Comparison of ENCODE assay signal across 8 cellular contexts in the genomic region with DNA sequence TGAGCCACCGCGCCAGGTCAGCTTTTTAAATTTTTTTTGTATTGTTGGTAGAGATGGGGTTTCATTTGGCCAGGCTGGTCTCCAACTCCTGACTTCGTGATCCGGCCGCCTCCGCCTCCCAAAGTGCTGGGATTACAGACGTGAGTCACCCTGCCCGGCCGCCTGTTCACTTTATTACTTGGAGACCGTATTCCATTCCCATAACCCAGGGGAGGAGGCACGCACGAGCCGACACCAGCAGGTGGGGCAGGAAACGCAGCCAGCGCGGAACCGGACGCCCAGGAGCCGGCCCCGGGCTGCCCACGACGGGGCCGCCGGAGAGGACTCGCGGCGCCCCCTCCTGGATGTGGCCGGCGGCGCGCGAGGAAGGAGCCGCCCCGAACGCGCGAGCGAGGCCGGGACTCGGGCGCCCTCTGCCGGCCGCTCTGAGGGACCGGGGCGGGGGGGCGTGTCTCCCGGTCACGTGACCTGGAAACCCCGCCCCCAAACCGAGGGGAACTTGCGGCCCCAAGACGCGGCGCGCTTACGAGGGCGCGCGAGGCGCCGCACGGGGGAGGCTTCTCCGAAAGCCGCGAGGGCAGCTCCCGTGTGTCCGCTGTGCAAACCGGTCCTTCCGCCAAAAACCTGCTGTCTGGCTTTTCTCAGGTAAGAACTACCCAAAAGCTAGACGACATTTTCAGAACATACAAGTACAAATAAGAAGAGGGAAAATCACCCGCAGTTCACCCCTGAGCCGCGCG. TPM values are rescaled to one million over a fixed set of nuclear protein-coding genes. Genes with fewer than 3 reads are reported as not detected.
DNase-seq lines count a peak whose midpoint lies in the region; TF ChIP-seq lines count a peak whose summit lies in the region.

No MANE protein-coding gene starts in this region.

- no peak overlapping the region for H2BK120ac ChIP-seq in trophoblast cell (ENCODE audit: insufficient read depth, low read length, poor library complexity)

- H4K91ac ChIP-seq in trophoblast cell (ENCODE audit: low read depth, low read length): no peak overlapping the region

- DNase-seq in GM03348 (ENCODE audit: low spot score): peak; percentile 96
- peak; percentile 97 for DNase-seq in HCEC 1CT
- peak; percentile 84 for DNase-seq in NCI-H748 (lab: John Stamatoyannopoulos, UW; ENCODE audit: unreplicated experiment)
- peak; percentile 80 for DNase-seq in activated T-helper 2 cell treated with anti-CD3 and anti-CD28 coated beads, Interferon-gamma antibody, Interleukin-2, Interleukin-4, amounts not matched to agents 10 μg/mL and 5 μg/mL and 100 μg/mL, durations not matched to agents 14 hours and 24 hours and 36 hours (ENCODE audit: low spot score)
- peak; percentile 79 for DNase-seq in globus pallidus (ENCODE audit: low spot score)
- DNase-seq in trophoblast cell: peak; percentile 97 to 98
- DNase-seq in transverse colon: peak; percentile 95
- no peak for DNase-seq in NOMO-1 (lab: John Stamatoyannopoulos, UW; ENCODE audit: unreplicated experiment in 2 of 2)

- no peak overlapping the region for H3K14ac ChIP-seq in trophoblast cell (ENCODE audit: low read length)

- H2BK5ac ChIP-seq in trophoblast cell (ENCODE audit: low read depth, low read length, poor library complexity): no peak overlapping the region

- no peaks in the 10 kb centered on the region for H3K79me2 ChIP-seq in trophoblast cell (ENCODE audit: control insufficient read depth, insufficient read depth, low read length, poor library complexity)

- H3K18ac ChIP-seq in trophoblast cell (ENCODE audit: low read length): no peak overlapping the region

- H3K9me3 ChIP-seq in trophoblast cell (ENCODE audit: insufficient read depth, low read depth, low read length) (peaks cover 26% of the 10 kb centered on the region), transverse colon (peaks cover 0 to 7% of the 10 kb centered on the region in 2 donors)

- TF ChIP-seq CTCF in transverse colon (IDR thresholded peaks at IDR 0.05): peak; percentile 64 to 100 (median 97)

- H2BK12ac ChIP-seq in trophoblast cell (ENCODE audit: low read length): no peak overlapping the region

- no peak overlapping the region for H4K8ac ChIP-seq in trophoblast cell (ENCODE audit: low read depth, low read length)

- no peak overlapping the region for H3K9ac ChIP-seq in trophoblast cell (ENCODE audit: low read length)

- intact Hi-C loops in activated T-helper 2 cell treated with anti-CD3 and anti-CD28 coated beads, Interferon-gamma antibody, Interleukin-2, Interleukin-4, amounts not matched to agents 10 μg/mL and 5 μg/mL and 100 μg/mL, durations not matched to agents 14 hours and 24 hours and 36 hours (cut with micrococcal nuclease): loop anchor here (1.0 to 2.0 kb wide), 3 partner anchors 11 to 68 kb away; a partner anchor contains a TSS
- intact Hi-C loops in transverse colon (cut with DNase I; ENCODE audit: low total_unique reads): no loop called here

- no peak overlapping the region for H3K23ac ChIP-seq in trophoblast cell (ENCODE audit: low read length)

- peaks cover 3% of the 10 kb centered on the region for H3K4me1 Mint-ChIP-seq in activated T-helper 2 cell treated with anti-CD3 and anti-CD28 coated beads, Interferon-gamma antibody, Interleukin-2, Interleukin-4, amounts not matched to agents 10 μg/mL and 5 μg/mL and 100 μg/mL, durations not matched to agents 14 hours and 24 hours and 36 hours (ENCODE audit: low read depth)

- peak overlapping the region; percentile 60 for H3K27ac Mint-ChIP-seq in activated T-helper 2 cell treated with anti-CD3 and anti-CD28 coated beads, Interferon-gamma antibody, Interleukin-2, Interleukin-4, amounts not matched to agents 10 μg/mL and 5 μg/mL and 100 μg/mL, durations not matched to agents 14 hours and 24 hours and 36 hours

- peaks cover 25% of the 10 kb centered on the region for H3K36me3 Mint-ChIP-seq in activated T-helper 2 cell treated with anti-CD3 and anti-CD28 coated beads, Interferon-gamma antibody, Interleukin-2, Interleukin-4, amounts not matched to agents 10 μg/mL and 5 μg/mL and 100 μg/mL, durations not matched to agents 14 hours and 24 hours and 36 hours (ENCODE audit: low read depth)

- H3K27me3 ChIP-seq in trophoblast cell (ENCODE audit: insufficient read depth, low read length): no peaks in the 10 kb centered on the region
- no peaks in the 10 kb centered on the region for H3K27me3 ChIP-seq in transverse colon

- H3K79me1 ChIP-seq in trophoblast cell (ENCODE audit: low read length): no peaks in the 10 kb centered on the region

- no peak overlapping the region for H2AK5ac ChIP-seq in trophoblast cell (ENCODE audit: low read length)

- in situ Hi-C loops in transverse colon (cut with MboI; ENCODE audit: low pct_ligation_motif_present in 1 of 4, low pct_unique_long_range_greater_than_20kb in 1 of 4, low sequenced_read_pairs in 3 of 4): no loop called here

- WGBS in trophoblast cell (ENCODE audit: extremely low coverage, insufficient coverage, insufficient read length): no CpG with 5 or more reads among the region's 74 CpGs
- 9 to 57% methylated on average over 2 to 71 of the region's 74 CpGs for WGBS in transverse colon (ENCODE audit: low coverage in 1 of 2), 2 donors

- TF ChIP-seq POLR2A in transverse colon (IDR thresholded peaks at IDR 0.05): peak; percentile 15

- H3K36me3 ChIP-seq in trophoblast cell (ENCODE audit: control insufficient read depth in 1 of 2, insufficient read depth in 2 of 2, low read length in 2 of 2): peaks cover 7 to 13% of the 10 kb centered on the region in 2 experiments
- no peaks in the 10 kb centered on the region for H3K36me3 ChIP-seq in transverse colon

- no peak overlapping the region for H3K4ac ChIP-seq in trophoblast cell (ENCODE audit: low read depth, low read length)

- H3K4me1 ChIP-seq in trophoblast cell (ENCODE audit: control insufficient read depth in 1 of 2, insufficient read depth in 2 of 2, low read length in 2 of 2): peaks cover 2 to 3% of the 10 kb centered on the region in 2 experiments
- H3K4me1 ChIP-seq in transverse colon: peaks cover 0 to 12% (median 4%) of the 10 kb centered on the region in 4 donors

- H3K27me3 Mint-ChIP-seq in activated T-helper 2 cell treated with anti-CD3 and anti-CD28 coated beads, Interferon-gamma antibody, Interleukin-2, Interleukin-4, amounts not matched to agents 10 μg/mL and 5 μg/mL and 100 μg/mL, durations not matched to agents 14 hours and 24 hours and 36 hours (ENCODE audit: low read depth): no peaks in the 10 kb centered on the region

- H4K12ac ChIP-seq in trophoblast cell (ENCODE audit: low read depth, low read length): no peak overlapping the region

- H2AFZ ChIP-seq in trophoblast cell (ENCODE audit: insufficient read depth, low read length, poor library complexity): no peak overlapping the region

- peak overlapping the region; percentile 74 for H3K4me3 Mint-ChIP-seq in activated T-helper 2 cell treated with anti-CD3 and anti-CD28 coated beads, Interferon-gamma antibody, Interleukin-2, Interleukin-4, amounts not matched to agents 10 μg/mL and 5 μg/mL and 100 μg/mL, durations not matched to agents 14 hours and 24 hours and 36 hours (ENCODE audit: low read depth)

- TF ChIP-seq EP300 in transverse colon (IDR thresholded peaks at IDR 0.05; ENCODE audit: low read depth): no peak

- peak overlapping the region; percentile 52 for H3K4me2 ChIP-seq in trophoblast cell (ENCODE audit: low read length)

- H3K9me3 Mint-ChIP-seq in activated T-helper 2 cell treated with anti-CD3 and anti-CD28 coated beads, Interferon-gamma antibody, Interleukin-2, Interleukin-4, amounts not matched to agents 10 μg/mL and 5 μg/mL and 100 μg/mL, durations not matched to agents 14 hours and 24 hours and 36 hours: peaks cover 11% of the 10 kb centered on the region

- no peak overlapping the region for H3K4me3 ChIP-seq in trophoblast cell (ENCODE audit: low read depth, low read length)
- peak overlapping the region in 1 of 4 donors; percentile 32 for H3K4me3 ChIP-seq in transverse colon

- H3K27ac ChIP-seq in trophoblast cell (ENCODE audit: low read depth, low read length): no peak overlapping the region
- H3K27ac ChIP-seq in transverse colon: peak overlapping the region; percentile 75 to 93 (median 88)

RNA-seq across cellular contexts. Expression of a gene that starts 11.6 kb away (rescaled TPM):
- 126 and 127 TPM in 2 replicates for total RNA-seq in activated T-helper 2 cell treated with anti-CD3 and anti-CD28 coated beads, Interferon-gamma antibody, Interleukin-2, Interleukin-4, amounts not matched to agents 10 μg/mL and 5 μg/mL and 100 μg/mL, durations not matched to agents 14 hours and 24 hours and 36 hours
- polyA plus RNA-seq in trophoblast cell (2013): 79.1 and 82.8 TPM in 2 replicates
- 100 to 1,000 TPM; 151 to 309 (median 198) TPM for total RNA-seq in transverse colon

RNA-seq across cellular contexts. Expression of a gene that starts 16.7 kb away (rescaled TPM):
- 70.5 and 71.5 TPM in 2 replicates for total RNA-seq in activated T-helper 2 cell treated with anti-CD3 and anti-CD28 coated beads, Interferon-gamma antibody, Interleukin-2, Interleukin-4, amounts not matched to agents 10 μg/mL and 5 μg/mL and 100 μg/mL, durations not matched to agents 14 hours and 24 hours and 36 hours
- polyA plus RNA-seq in trophoblast cell (2013): 39.2 and 40.8 TPM in 2 replicates
- 10 to 100 TPM; 31.0 to 57.1 (median 33.9) TPM for total RNA-seq in transverse colon

RNA-seq across cellular contexts. Expression of a gene that starts 18.7 kb away (rescaled TPM):
- total RNA-seq in activated T-helper 2 cell treated with anti-CD3 and anti-CD28 coated beads, Interferon-gamma antibody, Interleukin-2, Interleukin-4, amounts not matched to agents 10 μg/mL and 5 μg/mL and 100 μg/mL, durations not matched to agents 14 hours and 24 hours and 36 hours: 1.3 and 2.2 TPM in 2 replicates
- 0.22 and 0.40 TPM in 2 replicates for polyA plus RNA-seq in trophoblast cell (2013)
- 1 to 10 TPM; 2.3 to 8.4 (median 3.1) TPM for total RNA-seq in transverse colon

RNA-seq across cellular contexts. Expression of a gene that starts 41.9 kb away (rescaled TPM):
- 1.1 and 1.3 TPM in 2 replicates for total RNA-seq in activated T-helper 2 cell treated with anti-CD3 and anti-CD28 coated beads, Interferon-gamma antibody, Interleukin-2, Interleukin-4, amounts not matched to agents 10 μg/mL and 5 μg/mL and 100 μg/mL, durations not matched to agents 14 hours and 24 hours and 36 hours
- polyA plus RNA-seq in trophoblast cell (2013): 2.2 and 2.6 TPM in 2 replicates
- total RNA-seq in transverse colon: 10 to 100 TPM; 14.8 to 89.0 (median 16.6) TPM

RNA-seq across cellular contexts. Expression of a gene that starts 42.1 kb away (rescaled TPM):
- 19.6 and 20.3 TPM in 2 replicates for total RNA-seq in activated T-helper 2 cell treated with anti-CD3 and anti-CD28 coated beads, Interferon-gamma antibody, Interleukin-2, Interleukin-4, amounts not matched to agents 10 μg/mL and 5 μg/mL and 100 μg/mL, durations not matched to agents 14 hours and 24 hours and 36 hours
- polyA plus RNA-seq in trophoblast cell (2013): 41.3 and 45.5 TPM in 2 replicates
- 100 to 1,000 TPM; 131 to 247 (median 213) TPM for total RNA-seq in transverse colon

Comparison
In these comparisons a context has a peak if more than half of its experiments do, and no peak if none do; other contexts are left out.
1. DNase-seq: peak in GM03348 (single experiment), HCEC 1CT (single experiment), NCI-H748 (single experiment), activated T-helper 2 cell treated with anti-CD3 and anti-CD28 coated beads, Interferon-gamma antibody, Interleukin-2, Interleukin-4, amounts not matched to agents 10 μg/mL and 5 μg/mL and 100 μg/mL, durations not matched to agents 14 hours and 24 hours and 36 hours (single experiment), globus pallidus (single experiment), trophoblast cell (2 of 2) and transverse colon (single experiment); none in NOMO-1 (0 of 2).